Comparison of ENCODE assay signal across 21 cellular contexts in the genomic region with DNA sequence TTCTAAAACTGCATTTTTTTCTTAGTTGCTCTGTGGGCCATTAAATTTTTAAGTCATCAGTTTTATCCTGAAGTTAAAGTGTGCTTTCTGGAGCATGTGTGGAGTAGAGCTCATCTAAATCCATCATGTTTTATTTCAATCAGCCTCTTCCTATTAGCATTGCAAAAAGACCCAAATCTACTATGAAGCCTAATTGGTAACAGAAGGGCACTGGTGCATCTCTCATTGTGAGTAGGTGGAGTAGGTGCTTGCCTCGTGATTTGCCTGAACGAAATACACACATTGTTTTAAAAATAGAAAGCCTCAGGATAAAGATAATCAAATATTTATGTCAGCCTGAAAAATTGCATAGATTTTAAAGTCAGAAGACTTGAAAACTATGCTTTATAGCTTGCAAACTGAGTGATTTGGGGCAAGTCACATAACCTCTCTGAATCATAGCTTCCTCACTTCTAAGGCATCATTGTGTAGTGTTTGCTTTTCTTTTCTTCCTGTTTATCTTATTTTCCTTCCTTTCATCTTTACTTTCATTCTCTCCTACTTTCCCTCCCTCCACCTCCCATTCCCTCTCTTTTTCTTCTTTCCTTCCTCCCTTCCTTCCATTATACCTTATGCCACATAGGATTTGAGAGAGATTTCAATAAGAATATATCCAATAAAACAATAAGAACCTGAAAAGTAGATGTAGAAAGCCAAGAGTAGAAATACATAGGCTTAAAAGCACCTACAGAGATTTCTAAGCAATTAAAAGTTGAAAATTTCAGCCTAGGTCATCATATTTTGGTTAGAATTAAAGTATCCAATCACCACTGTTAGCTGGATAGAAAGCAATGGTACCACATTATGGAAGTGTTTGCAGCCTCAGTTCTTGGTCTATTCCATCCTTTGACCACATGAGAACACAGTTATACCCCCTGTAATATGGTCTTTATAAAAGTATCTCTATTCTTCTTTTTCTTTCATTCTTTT.
"Had no signal": no experiment of that assay in that cellular context is flagged by ENCODE, and none has a peak within 500 bp of the region (broad histone marks: within the 10 kb centered on the region; RNA-seq: fewer than 3 reads in every experiment).

No MANE protein-coding gene starts in this region.

- H3K27me3 ChIP-seq: colonic mucosa, ovary, tibial artery, upper lobe of left lung, vagina had no signal

- H3K36me3 Mint-ChIP-seq: immature natural killer cell; naive thymus-derived CD8-positive, alpha-beta T cell had no signal

- H3K9me3 ChIP-seq: colonic mucosa, mucosa of descending colon, ovary, tibial artery, upper lobe of left lung, vagina had no signal

- H3K4me1 ChIP-seq: colonic mucosa, tibial artery, upper lobe of left lung, vagina had no signal

- H3K4me1 Mint-ChIP-seq: immature natural killer cell; naive thymus-derived CD8-positive, alpha-beta T cell; neural crest cell had no signal

- ATAC-seq: left colon; mucosa of descending colon; naive thymus-derived CD8-positive, alpha-beta T cell; right cardiac atrium had no signal

- FAIRE-seq: frontal cortex, kidney had no signal

- H3K27ac ChIP-seq: colonic mucosa, ovary, tibial artery, upper lobe of left lung, vagina had no signal

- H3K4me3 ChIP-seq: colonic mucosa, mucosa of descending colon, ovary, smooth muscle cell, tibial artery, upper lobe of left lung, vagina had no signal

- H3K27ac Mint-ChIP-seq: endodermal cell; immature natural killer cell; naive thymus-derived CD8-positive, alpha-beta T cell; stimulated activated naive CD8-positive, alpha-beta T cell treated with anti-CD3 and anti-CD28 coated beads, Interleukin-15, Interleukin-2, amounts not matched to agents 100 ng/mL and 50 ng/mL, for 24 hours had no signal

- H3K4me3 Mint-ChIP-seq: endodermal cell; immature natural killer cell; naive thymus-derived CD8-positive, alpha-beta T cell; neural crest cell; stimulated activated naive CD8-positive, alpha-beta T cell treated with anti-CD3 and anti-CD28 coated beads, Interleukin-15, Interleukin-2, amounts not matched to agents 100 ng/mL and 50 ng/mL, for 24 hours had no signal

- H3K4me2 ChIP-seq: smooth muscle cell had no signal

- H3K36me3 ChIP-seq: colonic mucosa, ovary, tibial artery, upper lobe of left lung, vagina had no signal

- H3K9me3 Mint-ChIP-seq: naive thymus-derived CD8-positive, alpha-beta T cell; stimulated activated naive CD8-positive, alpha-beta T cell treated with anti-CD3 and anti-CD28 coated beads, Interleukin-15, Interleukin-2, amounts not matched to agents 100 ng/mL and 50 ng/mL, for 24 hours had no signal

- DNase-seq: cerebellar nuclear complex; colonic mucosa; dermis blood vessel endothelial cell; endodermal cell; glutamatergic neuron; immature natural killer cell; kidney; left colon; mammary epithelial cell; mucosa of descending colon; naive thymus-derived CD8-positive, alpha-beta T cell; ovary; right cardiac atrium; stimulated activated CD4-positive, alpha-beta T cell treated with anti-CD3 and anti-CD28 coated beads, Interleukin-2, amount 100 ng/mL, for 48 hours; tibial artery; upper lobe of left lung had no signal
